In the genomic region with DNA sequence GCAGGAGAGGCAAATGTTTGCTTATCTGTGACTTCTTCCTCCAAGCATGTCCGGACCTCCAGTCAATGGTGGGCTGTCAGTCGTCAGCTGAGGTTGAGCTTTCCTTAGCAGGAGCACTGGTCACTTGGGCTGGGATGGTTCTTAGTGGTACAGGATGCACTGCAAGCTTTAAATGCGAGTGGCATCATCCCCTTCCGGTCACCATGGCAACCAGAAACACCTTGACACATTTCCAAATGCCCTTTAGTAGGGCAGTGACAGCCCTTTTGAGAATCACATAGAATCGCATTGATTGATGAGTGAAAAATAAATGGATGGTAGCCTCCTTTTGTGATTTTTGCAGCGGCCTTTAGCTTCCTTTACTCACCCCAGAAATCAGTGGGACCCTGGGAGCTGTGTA, we compare ENCODE assay signal across 1 cellular context.
TF ChIP-seq lines count a peak whose summit lies in the region.

No MANE protein-coding gene starts in this region.

TF ChIP-seq in IMR-90, 13 proteins besides CTCF, POLR2A, EP300 and RAD21 (continued from another document):
- TF ChIP-seq MAZ (IDR thresholded peaks at IDR 0.05; ENCODE audit: borderline replicate concordance, low read depth, low read length) (no peak), CHD1 (IDR thresholded peaks at IDR 0.05; ENCODE audit: low read depth, low read length) (no peak), SMC3 (IDR thresholded peaks at IDR 0.05; ENCODE audit: low read depth, low read length) (no peak), FOS (IDR thresholded peaks at IDR 0.05; ENCODE audit: low read depth, low read length) (no peak), BHLHE40 (IDR thresholded peaks at IDR 0.05; ENCODE audit: low read depth, low read length) (no peak), CEBPB (IDR thresholded peaks at IDR 0.05; ENCODE audit: low read depth, low read length) (no peak), RFX5 (IDR thresholded peaks at IDR 0.05; ENCODE audit: low read depth, low read length) (no peak)
- TF ChIP-seq, protein P1, sequence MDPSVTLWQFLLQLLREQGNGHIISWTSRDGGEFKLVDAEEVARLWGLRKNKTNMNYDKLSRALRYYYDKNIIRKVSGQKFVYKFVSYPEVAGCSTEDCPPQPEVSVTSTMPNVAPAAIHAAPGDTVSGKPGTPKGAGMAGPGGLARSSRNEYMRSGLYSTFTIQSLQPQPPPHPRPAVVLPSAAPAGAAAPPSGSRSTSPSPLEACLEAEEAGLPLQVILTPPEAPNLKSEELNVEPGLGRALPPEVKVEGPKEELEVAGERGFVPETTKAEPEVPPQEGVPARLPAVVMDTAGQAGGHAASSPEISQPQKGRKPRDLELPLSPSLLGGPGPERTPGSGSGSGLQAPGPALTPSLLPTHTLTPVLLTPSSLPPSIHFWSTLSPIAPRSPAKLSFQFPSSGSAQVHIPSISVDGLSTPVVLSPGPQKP (IDR thresholded peaks at IDR 0.05; ENCODE audit: borderline replicate concordance, low read depth, low read length), result no peak
